Comparison of ENCODE assay signal across 1 cellular context in the genomic region with DNA sequence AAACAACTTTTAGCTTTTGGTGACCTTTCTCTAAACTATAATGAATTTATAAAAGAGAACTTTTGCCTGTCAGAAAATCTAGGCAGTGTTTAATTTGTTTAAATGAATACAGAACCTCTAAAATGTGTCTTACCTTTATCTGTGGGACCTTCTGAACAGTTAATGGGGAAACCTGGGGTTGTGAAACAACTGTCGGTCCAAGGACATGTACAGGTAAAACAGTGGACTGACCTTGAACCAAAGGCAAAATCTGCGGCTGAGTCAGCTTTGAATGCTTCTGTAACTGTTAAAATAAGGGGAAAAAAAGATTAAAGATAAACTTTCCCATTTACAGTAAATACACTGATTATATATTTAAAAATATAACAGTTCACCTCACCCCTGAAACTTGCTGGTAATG.
A peak's percentile ranks its signal among the peaks of the same experiment; 100 is the strongest.
TF ChIP-seq lines count a peak whose summit lies in the region.

No MANE protein-coding gene starts in this region.

TF ChIP-seq in HepG2, 621 proteins besides CTCF, POLR2A, EP300 and RAD21 (continued from another document and continues in another):
- TF ChIP-seq TCF12 (IDR thresholded peaks at IDR 0.05) (no peak), TCF12 (CRISPR knock-in tag; IDR thresholded peaks at IDR 0.05) (no peak), ZNF20 (CRISPR knock-in tag; IDR thresholded peaks at IDR 0.05) (no peak), NFIB (CRISPR knock-in tag; IDR thresholded peaks at IDR 0.05; ENCODE audit: borderline replicate concordance) (no peak), SALL1 (CRISPR knock-in tag; IDR thresholded peaks at IDR 0.05) (peak; percentile 32; the same call in 1 of the 2 replicates), STAG1 (CRISPR knock-in tag; IDR thresholded peaks at IDR 0.05) (no peak), ZNF724P (CRISPR knock-in tag; IDR thresholded peaks at IDR 0.05; ENCODE audit: borderline replicate concordance) (no peak), PCBP2 (optimal IDR thresholded peaks at IDR 0.05; ENCODE audit: low read depth, low read length, poor library complexity, severe bottlenecking) (no peak), HNF4A (CRISPR knock-in tag; IDR thresholded peaks at IDR 0.05) (peak; percentile 81), CREM (IDR thresholded peaks at IDR 0.05) (peak; percentile 32; the same call in 1 of the 2 replicates), CREM (CRISPR knock-in tag; IDR thresholded peaks at IDR 0.05) (no peak), MED1 (CRISPR knock-in tag; IDR thresholded peaks at IDR 0.05) (peak; percentile 27; the same call in 1 of the 2 replicates), FLYWCH1 (CRISPR knock-in tag; IDR thresholded peaks at IDR 0.05) (no peak), ZFP36L2 (CRISPR knock-in tag; IDR thresholded peaks at IDR 0.05) (no peak), ZNF550 (CRISPR knock-in tag; IDR thresholded peaks at IDR 0.05; ENCODE audit: borderline replicate concordance) (no peak), CEBPG (CRISPR knock-in tag; IDR thresholded peaks at IDR 0.05) (peak; percentile 79), PRMT3 (CRISPR knock-in tag; IDR thresholded peaks at IDR 0.05; ENCODE audit: borderline replicate concordance, low read depth) (no peak), SRSF1 (optimal IDR thresholded peaks at IDR 0.05; ENCODE audit: low read depth, low read length) (no peak), ERF (CRISPR knock-in tag; IDR thresholded peaks at IDR 0.05) (no peak), ZNF274 (CRISPR knock-in tag; IDR thresholded peaks at IDR 0.05) (no peak), ZNF235 (CRISPR knock-in tag; IDR thresholded peaks at IDR 0.05; ENCODE audit: borderline replicate concordance) (no peak), KDM6A (CRISPR knock-in tag; IDR thresholded peaks at IDR 0.05; ENCODE audit: low read depth) (0 out of 2 replicates have a peak, but pooled peaks have one; percentile 34), MXD4 (CRISPR knock-in tag; IDR thresholded peaks at IDR 0.05) (no peak), CBX1 (IDR thresholded peaks at IDR 0.05; ENCODE audit: low read depth) (no peak), GATAD2A (CRISPR knock-in tag; IDR thresholded peaks at IDR 0.05) (peak; percentile 75), RARA (CRISPR knock-in tag; IDR thresholded peaks at IDR 0.05) (peak; percentile 96), GABPB1 (CRISPR knock-in tag; IDR thresholded peaks at IDR 0.05) (no peak), ZNF709 (CRISPR knock-in tag; IDR thresholded peaks at IDR 0.05) (no peak), ZNF44 (CRISPR knock-in tag; IDR thresholded peaks at IDR 0.05) (no peak), ZEB1 (IDR thresholded peaks at IDR 0.05; ENCODE audit: insufficient replicate concordance, low read depth) (peak; percentile 73)
- TF ChIP-seq, protein P1, sequence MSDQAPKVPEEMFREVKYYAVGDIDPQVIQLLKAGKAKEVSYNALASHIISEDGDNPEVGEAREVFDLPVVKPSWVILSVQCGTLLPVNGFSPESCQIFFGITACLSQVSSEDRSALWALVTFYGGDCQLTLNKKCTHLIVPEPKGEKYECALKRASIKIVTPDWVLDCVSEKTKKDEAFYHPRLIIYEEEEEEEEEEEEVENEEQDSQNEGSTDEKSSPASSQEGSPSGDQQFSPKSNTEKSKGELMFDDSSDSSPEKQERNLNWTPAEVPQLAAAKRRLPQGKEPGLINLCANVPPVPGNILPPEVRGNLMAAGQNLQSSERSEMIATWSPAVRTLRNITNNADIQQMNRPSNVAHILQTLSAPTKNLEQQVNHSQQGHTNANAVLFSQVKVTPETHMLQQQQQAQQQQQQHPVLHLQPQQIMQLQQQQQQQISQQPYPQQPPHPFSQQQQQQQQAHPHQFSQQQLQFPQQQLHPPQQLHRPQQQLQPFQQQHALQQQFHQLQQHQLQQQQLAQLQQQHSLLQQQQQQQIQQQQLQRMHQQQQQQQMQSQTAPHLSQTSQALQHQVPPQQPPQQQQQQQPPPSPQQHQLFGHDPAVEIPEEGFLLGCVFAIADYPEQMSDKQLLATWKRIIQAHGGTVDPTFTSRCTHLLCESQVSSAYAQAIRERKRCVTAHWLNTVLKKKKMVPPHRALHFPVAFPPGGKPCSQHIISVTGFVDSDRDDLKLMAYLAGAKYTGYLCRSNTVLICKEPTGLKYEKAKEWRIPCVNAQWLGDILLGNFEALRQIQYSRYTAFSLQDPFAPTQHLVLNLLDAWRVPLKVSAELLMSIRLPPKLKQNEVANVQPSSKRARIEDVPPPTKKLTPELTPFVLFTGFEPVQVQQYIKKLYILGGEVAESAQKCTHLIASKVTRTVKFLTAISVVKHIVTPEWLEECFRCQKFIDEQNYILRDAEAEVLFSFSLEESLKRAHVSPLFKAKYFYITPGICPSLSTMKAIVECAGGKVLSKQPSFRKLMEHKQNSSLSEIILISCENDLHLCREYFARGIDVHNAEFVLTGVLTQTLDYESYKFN (CRISPR knock-in tag; conservative IDR thresholded peaks at IDR 0.05) = peak; percentile 78; the same call in 1 of the 2 replicates
- TF ChIP-seq, protein P2, sequence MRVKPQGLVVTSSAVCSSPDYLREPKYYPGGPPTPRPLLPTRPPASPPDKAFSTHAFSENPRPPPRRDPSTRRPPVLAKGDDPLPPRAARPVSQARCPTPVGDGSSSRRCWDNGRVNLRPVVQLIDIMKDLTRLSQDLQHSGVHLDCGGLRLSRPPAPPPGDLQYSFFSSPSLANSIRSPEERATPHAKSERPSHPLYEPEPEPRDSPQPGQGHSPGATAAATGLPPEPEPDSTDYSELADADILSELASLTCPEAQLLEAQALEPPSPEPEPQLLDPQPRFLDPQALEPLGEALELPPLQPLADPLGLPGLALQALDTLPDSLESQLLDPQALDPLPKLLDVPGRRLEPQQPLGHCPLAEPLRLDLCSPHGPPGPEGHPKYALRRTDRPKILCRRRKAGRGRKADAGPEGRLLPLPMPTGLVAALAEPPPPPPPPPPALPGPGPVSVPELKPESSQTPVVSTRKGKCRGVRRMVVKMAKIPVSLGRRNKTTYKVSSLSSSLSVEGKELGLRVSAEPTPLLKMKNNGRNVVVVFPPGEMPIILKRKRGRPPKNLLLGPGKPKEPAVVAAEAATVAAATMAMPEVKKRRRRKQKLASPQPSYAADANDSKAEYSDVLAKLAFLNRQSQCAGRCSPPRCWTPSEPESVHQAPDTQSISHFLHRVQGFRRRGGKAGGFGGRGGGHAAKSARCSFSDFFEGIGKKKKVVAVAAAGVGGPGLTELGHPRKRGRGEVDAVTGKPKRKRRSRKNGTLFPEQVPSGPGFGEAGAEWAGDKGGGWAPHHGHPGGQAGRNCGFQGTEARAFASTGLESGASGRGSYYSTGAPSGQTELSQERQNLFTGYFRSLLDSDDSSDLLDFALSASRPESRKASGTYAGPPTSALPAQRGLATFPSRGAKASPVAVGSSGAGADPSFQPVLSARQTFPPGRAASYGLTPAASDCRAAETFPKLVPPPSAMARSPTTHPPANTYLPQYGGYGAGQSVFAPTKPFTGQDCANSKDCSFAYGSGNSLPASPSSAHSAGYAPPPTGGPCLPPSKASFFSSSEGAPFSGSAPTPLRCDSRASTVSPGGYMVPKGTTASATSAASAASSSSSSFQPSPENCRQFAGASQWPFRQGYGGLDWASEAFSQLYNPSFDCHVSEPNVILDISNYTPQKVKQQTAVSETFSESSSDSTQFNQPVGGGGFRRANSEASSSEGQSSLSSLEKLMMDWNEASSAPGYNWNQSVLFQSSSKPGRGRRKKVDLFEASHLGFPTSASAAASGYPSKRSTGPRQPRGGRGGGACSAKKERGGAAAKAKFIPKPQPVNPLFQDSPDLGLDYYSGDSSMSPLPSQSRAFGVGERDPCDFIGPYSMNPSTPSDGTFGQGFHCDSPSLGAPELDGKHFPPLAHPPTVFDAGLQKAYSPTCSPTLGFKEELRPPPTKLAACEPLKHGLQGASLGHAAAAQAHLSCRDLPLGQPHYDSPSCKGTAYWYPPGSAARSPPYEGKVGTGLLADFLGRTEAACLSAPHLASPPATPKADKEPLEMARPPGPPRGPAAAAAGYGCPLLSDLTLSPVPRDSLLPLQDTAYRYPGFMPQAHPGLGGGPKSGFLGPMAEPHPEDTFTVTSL (CRISPR knock-in tag; IDR thresholded peaks at IDR 0.05; ENCODE audit: borderline replicate concordance) = peak; percentile 81; the same call in 1 of the 2 replicates
- TF ChIP-seq, protein P3, sequence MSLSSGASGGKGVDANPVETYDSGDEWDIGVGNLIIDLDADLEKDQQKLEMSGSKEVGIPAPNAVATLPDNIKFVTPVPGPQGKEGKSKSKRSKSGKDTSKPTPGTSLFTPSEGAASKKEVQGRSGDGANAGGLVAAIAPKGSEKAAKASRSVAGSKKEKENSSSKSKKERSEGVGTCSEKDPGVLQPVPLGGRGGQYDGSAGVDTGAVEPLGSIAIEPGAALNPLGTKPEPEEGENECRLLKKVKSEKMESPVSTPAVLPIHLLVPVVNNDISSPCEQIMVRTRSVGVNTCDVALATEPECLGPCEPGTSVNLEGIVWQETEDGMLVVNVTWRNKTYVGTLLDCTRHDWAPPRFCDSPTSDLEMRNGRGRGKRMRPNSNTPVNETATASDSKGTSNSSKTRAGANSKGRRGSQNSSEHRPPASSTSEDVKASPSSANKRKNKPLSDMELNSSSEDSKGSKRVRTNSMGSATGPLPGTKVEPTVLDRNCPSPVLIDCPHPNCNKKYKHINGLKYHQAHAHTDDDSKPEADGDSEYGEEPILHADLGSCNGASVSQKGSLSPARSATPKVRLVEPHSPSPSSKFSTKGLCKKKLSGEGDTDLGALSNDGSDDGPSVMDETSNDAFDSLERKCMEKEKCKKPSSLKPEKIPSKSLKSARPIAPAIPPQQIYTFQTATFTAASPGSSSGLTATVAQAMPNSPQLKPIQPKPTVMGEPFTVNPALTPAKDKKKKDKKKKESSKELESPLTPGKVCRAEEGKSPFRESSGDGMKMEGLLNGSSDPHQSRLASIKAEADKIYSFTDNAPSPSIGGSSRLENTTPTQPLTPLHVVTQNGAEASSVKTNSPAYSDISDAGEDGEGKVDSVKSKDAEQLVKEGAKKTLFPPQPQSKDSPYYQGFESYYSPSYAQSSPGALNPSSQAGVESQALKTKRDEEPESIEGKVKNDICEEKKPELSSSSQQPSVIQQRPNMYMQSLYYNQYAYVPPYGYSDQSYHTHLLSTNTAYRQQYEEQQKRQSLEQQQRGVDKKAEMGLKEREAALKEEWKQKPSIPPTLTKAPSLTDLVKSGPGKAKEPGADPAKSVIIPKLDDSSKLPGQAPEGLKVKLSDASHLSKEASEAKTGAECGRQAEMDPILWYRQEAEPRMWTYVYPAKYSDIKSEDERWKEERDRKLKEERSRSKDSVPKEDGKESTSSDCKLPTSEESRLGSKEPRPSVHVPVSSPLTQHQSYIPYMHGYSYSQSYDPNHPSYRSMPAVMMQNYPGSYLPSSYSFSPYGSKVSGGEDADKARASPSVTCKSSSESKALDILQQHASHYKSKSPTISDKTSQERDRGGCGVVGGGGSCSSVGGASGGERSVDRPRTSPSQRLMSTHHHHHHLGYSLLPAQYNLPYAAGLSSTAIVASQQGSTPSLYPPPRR (CRISPR knock-in tag; IDR thresholded peaks at IDR 0.05; ENCODE audit: borderline replicate concordance) = 0 out of 2 replicates have a peak, but pooled peaks have one; percentile 20
- TF ChIP-seq, protein P4, sequence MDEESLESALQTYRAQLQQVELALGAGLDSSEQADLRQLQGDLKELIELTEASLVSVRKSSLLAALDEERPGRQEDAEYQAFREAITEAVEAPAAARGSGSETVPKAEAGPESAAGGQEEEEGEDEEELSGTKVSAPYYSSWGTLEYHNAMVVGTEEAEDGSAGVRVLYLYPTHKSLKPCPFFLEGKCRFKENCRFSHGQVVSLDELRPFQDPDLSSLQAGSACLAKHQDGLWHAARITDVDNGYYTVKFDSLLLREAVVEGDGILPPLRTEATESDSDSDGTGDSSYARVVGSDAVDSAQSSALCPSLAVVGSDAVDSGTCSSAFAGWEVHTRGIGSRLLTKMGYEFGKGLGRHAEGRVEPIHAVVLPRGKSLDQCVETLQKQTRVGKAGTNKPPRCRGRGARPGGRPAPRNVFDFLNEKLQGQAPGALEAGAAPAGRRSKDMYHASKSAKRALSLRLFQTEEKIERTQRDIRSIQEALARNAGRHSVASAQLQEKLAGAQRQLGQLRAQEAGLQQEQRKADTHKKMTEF (CRISPR knock-in tag; IDR thresholded peaks at IDR 0.05) = peak; percentile 47; the same call in 1 of the 2 replicates
- TF ChIP-seq, protein P5, sequence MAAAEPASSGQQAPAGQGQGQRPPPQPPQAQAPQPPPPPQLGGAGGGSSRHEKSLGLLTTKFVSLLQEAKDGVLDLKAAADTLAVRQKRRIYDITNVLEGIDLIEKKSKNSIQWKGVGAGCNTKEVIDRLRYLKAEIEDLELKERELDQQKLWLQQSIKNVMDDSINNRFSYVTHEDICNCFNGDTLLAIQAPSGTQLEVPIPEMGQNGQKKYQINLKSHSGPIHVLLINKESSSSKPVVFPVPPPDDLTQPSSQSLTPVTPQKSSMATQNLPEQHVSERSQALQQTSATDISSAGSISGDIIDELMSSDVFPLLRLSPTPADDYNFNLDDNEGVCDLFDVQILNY (CRISPR knock-in tag; conservative IDR thresholded peaks at IDR 0.05) = no peak
- TF ChIP-seq, protein P6, sequence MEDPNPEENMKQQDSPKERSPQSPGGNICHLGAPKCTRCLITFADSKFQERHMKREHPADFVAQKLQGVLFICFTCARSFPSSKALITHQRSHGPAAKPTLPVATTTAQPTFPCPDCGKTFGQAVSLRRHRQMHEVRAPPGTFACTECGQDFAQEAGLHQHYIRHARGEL (CRISPR knock-in tag; IDR thresholded peaks at IDR 0.05) = no peak
